18 cellular contexts compared by ENCODE assay signal in genomic region chr2:226508005-226508404, GRCh38.
A peak's percentile ranks its signal among the peaks of the same experiment; 100 is the strongest.
DNase-seq lines count a peak whose midpoint lies in the region; ATAC-seq, FAIRE-seq and TF ChIP-seq lines count a peak whose summit lies in the region.
"Had no signal": no experiment of that assay in that cellular context is flagged by ENCODE, and none has a peak within 500 bp of the region (broad histone marks: within the 10 kb centered on the region; RNA-seq: fewer than 3 reads in every experiment).

No MANE protein-coding gene starts in this region.

- TF ChIP-seq RAD21 in H1 (IDR thresholded peaks at IDR 0.05 in 1 of 2, conservative IDR thresholded peaks at IDR 0.05 in 1 of 2; ENCODE audit: low read depth in 2 of 2, low read length in 2 of 2) = no peak

- POLR2A ChIA-PET in H1 (lab: Charles Lee; ENCODE audit: partially characterized antibody) = interaction anchor here (1.5 kb wide), 1 partner anchor 13 kb away, joined by 3 read pairs; no protein-coding TSS in a partner anchor

- no peak overlapping the region for H3K27ac ChIP-seq in H1 (ENCODE audit: low read depth, low read length)
- peak overlapping the region; percentile 22 to 69 for H3K27ac ChIP-seq in tibial artery

- no peak overlapping the region for H4K8ac ChIP-seq in H1 (ENCODE audit: extremely low read depth, insufficient read depth, low read length)

- 96% methylated on average over 3 of the region's 3 CpGs; no CpG with 5 or more reads in 1 of the 2 experiments for WGBS in H1 (ENCODE audit: extremely low coverage in 1 of 2, insufficient coverage in 1 of 2, insufficient read length in 1 of 2, insufficient replicate concordance in 2 of 2, low coverage in 1 of 2, low lambda C conversion rate in 2 of 2, missing lambda C conversion rate in 1 of 2), 2 experiments

- no peak for ATAC-seq in natural killer cell
- no peak for ATAC-seq in natural killer cell treated with Interleukin-12 subunit alpha and Interleukin-12 subunit beta and Interleukin-15 and Interleukin-18, amount 100 ng/mL, for 72 hours
- ATAC-seq: HCT116 had no signal

- H3K14ac ChIP-seq in H1 (ENCODE audit: insufficient read length) = no peak overlapping the region

- H2BK15ac ChIP-seq in H1 (ENCODE audit: low read length) = no peak overlapping the region

- H3K23ac ChIP-seq in H1 (ENCODE audit: insufficient read length) = no peak overlapping the region

- H3K36me3 ChIP-seq in H1 (ENCODE audit: control insufficient read depth in 2 of 4, insufficient read depth in 4 of 4, low read length in 3 of 4) (no peaks in the 10 kb centered on the region; a peak in 1 of 8 replicates), tibial artery (no peaks in the 10 kb centered on the region)

- H3K27ac Mint-ChIP-seq in natural killer cell = no peak overlapping the region
- H3K27ac Mint-ChIP-seq in natural killer cell treated with Interleukin-12 subunit alpha and Interleukin-12 subunit beta and Interleukin-15 and Interleukin-18, amount 100 ng/mL, for 72 hours = no peak overlapping the region

- TF ChIP-seq POLR2A in H1 (IDR thresholded peaks at IDR 0.05; ENCODE audit: control extremely low read depth in 1 of 2, low read depth in 2 of 2, low read length in 2 of 2) = no peak

- no peak overlapping the region for H2AK5ac ChIP-seq in H1 (ENCODE audit: low read depth, low read length)

- H3K23me2 ChIP-seq in H1 (ENCODE audit: low read depth, low read length) = no peaks in the 10 kb centered on the region

- DNase-seq in natural killer cell (no peak), H1 (ENCODE audit: low read depth in 1 of 2, low spot score in 2 of 2) (no peak), tibial artery (no peak), NCI-H2196 (lab: John Stamatoyannopoulos, UW; ENCODE audit: unreplicated experiment) (no peak)
- DNase-seq in natural killer cell treated with Interleukin-12 subunit alpha and Interleukin-12 subunit beta and Interleukin-15 and Interleukin-18, amount 100 ng/mL, for 72 hours (ENCODE audit: low spot score) = no peak
- no peak for DNase-seq in stimulated activated CD4-positive, alpha-beta T cell treated with anti-CD3 and anti-CD28 coated beads, Interleukin-12 subunit alpha, Interleukin-12 subunit beta, amount 100 ng/mL, for 4 hours
- DNase-seq: C1 segment of cervical spinal cord; Calu3; CD4-positive, alpha-beta memory T cell; COR-L47; DMS53; DMS79 treated with DMSO at 0.1 percent for 48 hours; GF-D8; GOT3; H7 had no signal

- H4K20me1 ChIP-seq in H1 (replicated peaks in 1 of 2; ENCODE audit: control insufficient read depth in 1 of 2, insufficient read depth in 2 of 2, low read length in 2 of 2) = no peaks in the 10 kb centered on the region

- CTCF ChIA-PET in H1 (lab: Charles Lee; ENCODE audit: partially characterized antibody) = interaction anchor here (1.2 kb wide), 1 partner anchor 295 kb away, joined by 3 read pairs; no protein-coding TSS in a partner anchor

- H2BK120ac ChIP-seq in H1 (replicated peaks; ENCODE audit: low read depth, low read length) = no peak overlapping the region

- H3K79me2 ChIP-seq in H1 (ENCODE audit: control insufficient read depth in 1 of 2, insufficient read depth in 2 of 2, low read length in 2 of 2) = no peaks in the 10 kb centered on the region

- H2AFZ ChIP-seq in H1 (ENCODE audit: low read length) = peak overlapping the region; percentile 92; the same call in 1 of the 2 replicates

- H3K27me3 ChIP-seq in H1 (replicated peaks in 1 of 4; ENCODE audit: control insufficient read depth in 3 of 4, extremely low read depth in 1 of 4, insufficient read depth in 3 of 4, low read length in 3 of 4) = no peaks in the 10 kb centered on the region
- H3K27me3 ChIP-seq in tibial artery = no peaks in the 10 kb centered on the region

- no peak overlapping the region for H3K9ac ChIP-seq in H1 (replicated peaks in 1 of 4; ENCODE audit: extremely low read depth in 1 of 4, low read depth in 3 of 4, low read length in 3 of 4)

- no peak overlapping the region for H2BK12ac ChIP-seq in H1 (ENCODE audit: low read depth, low read length)

- H3K56ac ChIP-seq in H1 (replicated peaks; ENCODE audit: insufficient read length, low read depth, low read length) = no peak overlapping the region

- intact Hi-C loops in natural killer cell (cut with micrococcal nuclease) = no loop called here
- intact Hi-C loops in tibial artery (cut with DNase I; ENCODE audit: low total_unique reads) = no loop called here

- peak overlapping the region; percentile 17 for H3K4me3 Mint-ChIP-seq in natural killer cell
- no peak overlapping the region for H3K4me3 Mint-ChIP-seq in natural killer cell treated with Interleukin-12 subunit alpha and Interleukin-12 subunit beta and Interleukin-15 and Interleukin-18, amount 100 ng/mL, for 72 hours
- H3K4me3 Mint-ChIP-seq: CD4-positive, alpha-beta memory T cell had no signal

- H3K36me3 Mint-ChIP-seq in natural killer cell = no peaks in the 10 kb centered on the region
- no peaks in the 10 kb centered on the region for H3K36me3 Mint-ChIP-seq in natural killer cell treated with Interleukin-12 subunit alpha and Interleukin-12 subunit beta and Interleukin-15 and Interleukin-18, amount 100 ng/mL, for 72 hours
- H3K36me3 Mint-ChIP-seq: CD4-positive, alpha-beta memory T cell had no signal

- no peaks in the 10 kb centered on the region for H3K4me1 Mint-ChIP-seq in natural killer cell
- H3K4me1 Mint-ChIP-seq in natural killer cell treated with Interleukin-12 subunit alpha and Interleukin-12 subunit beta and Interleukin-15 and Interleukin-18, amount 100 ng/mL, for 72 hours (ENCODE audit: low read depth in 2 of 2) = no peaks in the 10 kb centered on the region
- H3K4me1 Mint-ChIP-seq: CD4-positive, alpha-beta memory T cell had no signal

- H3K18ac ChIP-seq in H1 (ENCODE audit: extremely low read depth, low read length) = no peak overlapping the region

- no peak overlapping the region for H4K5ac ChIP-seq in H1 (ENCODE audit: insufficient read length, low read depth, low read length)

- H3K9me3 Mint-ChIP-seq in natural killer cell = peaks cover 5 to 9% of the 10 kb centered on the region in 2 donors
- H3K9me3 Mint-ChIP-seq in natural killer cell treated with Interleukin-12 subunit alpha and Interleukin-12 subunit beta and Interleukin-15 and Interleukin-18, amount 100 ng/mL, for 72 hours = peaks cover 8% of the 10 kb centered on the region

- TF ChIP-seq CTCF in natural killer cell (IDR thresholded peaks at IDR 0.05) (no peak), H1 (IDR thresholded peaks at IDR 0.05; ENCODE audit: control extremely low read depth in 1 of 3, insufficient read depth in 1 of 3, low read depth in 1 of 3, low read length in 3 of 3) (no peak), tibial artery (IDR thresholded peaks at IDR 0.05) (no peak)

- H3K27me3 Mint-ChIP-seq in natural killer cell (ENCODE audit: low read depth in 2 of 2) = no peaks in the 10 kb centered on the region
- no peaks in the 10 kb centered on the region for H3K27me3 Mint-ChIP-seq in natural killer cell treated with Interleukin-12 subunit alpha and Interleukin-12 subunit beta and Interleukin-15 and Interleukin-18, amount 100 ng/mL, for 72 hours

- H3K4ac ChIP-seq in H1 (replicated peaks; ENCODE audit: insufficient read length, low read depth, low read length) = no peak overlapping the region

- FAIRE-seq in H1 (lab: Jason Lieb, UNC) = no peak
- FAIRE-seq: GM12891, GM18507 had no signal

- no peaks in the 10 kb centered on the region for H3K79me1 ChIP-seq in H1 (ENCODE audit: low read depth, low read length)

- H3K4me3 ChIP-seq in H1 (ENCODE audit: extremely low read depth in 1 of 4, insufficient read depth in 2 of 4, low read depth in 3 of 4, low read length in 4 of 4) (no peak overlapping the region), tibial artery (no peak overlapping the region)

- H3K9me3 ChIP-seq in H1 (ENCODE audit: insufficient read depth in 2 of 2, low read depth in 1 of 2, low read length in 1 of 2) (no peaks in the 10 kb centered on the region), tibial artery (no peaks in the 10 kb centered on the region)

- no peak overlapping the region for H2BK20ac ChIP-seq in H1 (ENCODE audit: low read length)

- no peak overlapping the region for H4K91ac ChIP-seq in H1 (replicated peaks; ENCODE audit: insufficient read length, low read length)

- no peak for TF ChIP-seq EP300 in H1 (IDR thresholded peaks at IDR 0.05; ENCODE audit: borderline replicate concordance in 1 of 2, low read depth in 2 of 2, low read length in 2 of 2)

- H3K4me2 ChIP-seq in H1 (ENCODE audit: insufficient read depth in 1 of 2, low read depth in 2 of 2, low read length in 2 of 2) = no peak overlapping the region

- H2BK5ac ChIP-seq in H1 (ENCODE audit: low read depth, low read length) = no peak overlapping the region

- H3K4me1 ChIP-seq in H1 (replicated peaks in 1 of 4; ENCODE audit: control insufficient read depth in 3 of 4, insufficient read depth in 4 of 4, low read length in 3 of 4) (no peaks in the 10 kb centered on the region), tibial artery (peaks cover 0 to 14% (median 7%) of the 10 kb centered on the region in 4 donors)

TF ChIP-seq in H1, 55 proteins besides CTCF, POLR2A, EP300 and RAD21 (continues in another document):
- TF ChIP-seq NANOG (IDR thresholded peaks at IDR 0.05; ENCODE audit: insufficient read depth, low read depth, low read length, poor library complexity, severe bottlenecking) (no peak), MAX (IDR thresholded peaks at IDR 0.05) (no peak), EZH2 (IDR thresholded peaks at IDR 0.05; ENCODE audit: low read depth, low read length, severe bottlenecking) (no peak), YY1 (IDR thresholded peaks at IDR 0.05; ENCODE audit: low read depth, low read length) (no peak), TAF1 (IDR thresholded peaks at IDR 0.05; ENCODE audit: low read depth, low read length) (no peak), CTBP2 (IDR thresholded peaks at IDR 0.05; ENCODE audit: borderline replicate concordance, insufficient read depth, insufficient read length, low read length) (no peak), TAF7 (optimal IDR thresholded peaks at IDR 0.05; ENCODE audit: borderline replicate concordance, low read depth, low read length) (no peak)
- TF ChIP-seq, protein P1, sequence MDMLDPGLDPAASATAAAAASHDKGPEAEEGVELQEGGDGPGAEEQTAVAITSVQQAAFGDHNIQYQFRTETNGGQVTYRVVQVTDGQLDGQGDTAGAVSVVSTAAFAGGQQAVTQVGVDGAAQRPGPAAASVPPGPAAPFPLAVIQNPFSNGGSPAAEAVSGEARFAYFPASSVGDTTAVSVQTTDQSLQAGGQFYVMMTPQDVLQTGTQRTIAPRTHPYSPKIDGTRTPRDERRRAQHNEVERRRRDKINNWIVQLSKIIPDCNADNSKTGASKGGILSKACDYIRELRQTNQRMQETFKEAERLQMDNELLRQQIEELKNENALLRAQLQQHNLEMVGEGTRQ (IDR thresholded peaks at IDR 0.05; ENCODE audit: low read length) = no peak
